In the genomic region with DNA sequence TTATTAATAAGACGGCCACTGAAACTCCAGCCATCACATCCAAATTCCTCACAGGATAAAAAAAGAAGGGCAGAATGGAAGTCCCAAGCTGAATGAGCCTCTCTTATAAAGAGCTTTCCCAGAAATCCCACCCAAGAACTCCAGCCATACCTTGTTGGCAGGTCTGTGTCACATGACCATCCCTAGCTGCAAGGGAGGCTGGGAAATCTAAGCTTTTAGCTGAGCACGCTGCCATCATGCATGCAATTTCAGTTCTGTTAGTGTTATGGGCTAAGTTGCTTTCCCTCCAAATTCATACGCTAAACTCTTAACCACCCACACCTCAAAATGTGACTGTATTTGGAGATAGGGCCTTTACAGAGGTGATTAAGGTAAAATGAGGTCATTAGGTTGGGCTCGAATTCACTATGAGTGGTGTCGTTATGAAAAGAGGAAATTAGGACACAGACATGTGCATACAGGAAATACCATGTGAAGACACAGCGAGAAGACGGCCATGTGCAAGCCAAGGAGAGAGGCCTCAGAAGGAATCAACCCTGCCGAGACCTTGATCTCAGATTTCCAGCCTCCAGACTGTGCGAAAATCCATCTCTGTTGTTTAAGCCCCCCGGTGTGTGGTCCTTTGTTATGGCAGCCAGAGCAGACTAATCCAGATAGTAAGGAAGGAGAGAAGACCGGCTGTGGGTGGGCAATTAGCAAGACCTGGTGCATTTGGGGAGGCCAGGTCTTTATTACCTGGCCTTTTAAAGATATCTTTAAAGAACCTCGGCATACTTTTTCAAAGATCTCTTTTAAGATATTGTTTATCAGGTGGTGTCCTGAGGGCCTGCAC, we compare ENCODE assay signal across 28 cellular contexts.
DNase-seq lines count a peak whose midpoint lies in the region; ATAC-seq and TF ChIP-seq lines count a peak whose summit lies in the region.
"Had no signal": no experiment of that assay in that cellular context is flagged by ENCODE, and none has a peak within 500 bp of the region (broad histone marks: within the 10 kb centered on the region; RNA-seq: fewer than 3 reads in every experiment).

No MANE protein-coding gene starts in this region.

- no peak overlapping the region for H2BK5ac ChIP-seq in H9 (ENCODE audit: insufficient read length, low read length)

- CTCF ChIA-PET in CD8-positive, alpha-beta T cell (lab: Charles Lee), result no interaction called here

- H4K8ac ChIP-seq in H9 (replicated peaks; ENCODE audit: insufficient read length, low read depth, low read length), result no peak overlapping the region

- no peaks in the 10 kb centered on the region for H3K79me1 ChIP-seq in H9 (ENCODE audit: insufficient read depth, low read depth, low read length, poor library complexity, severe bottlenecking)

- intact Hi-C loops in CD8-positive, alpha-beta T cell (cut with DNase I, micrococcal nuclease), result loop anchor here (10.0 kb wide), 2 partner anchors 75 to 965 kb away; no protein-coding TSS in a partner anchor

- H4K91ac ChIP-seq in H9 (ENCODE audit: insufficient read length, low read depth, low read length), result no peak overlapping the region

- no peak overlapping the region for H2AFZ ChIP-seq in H9 (ENCODE audit: low read length)
- H2AFZ ChIP-seq in OCI-LY1 (ENCODE audit: low read length), result no peak overlapping the region

- H3K27me3 Mint-ChIP-seq in CD8-positive, alpha-beta T cell (ENCODE audit: low read depth), result no peaks in the 10 kb centered on the region
- peaks cover 2% of the 10 kb centered on the region for H3K27me3 Mint-ChIP-seq in H9 (ENCODE audit: low read depth)
- H3K27me3 Mint-ChIP-seq in activated T-cell treated with anti-CD3 and anti-CD28 coated beads, Interleukin-2, amount 50 U/mL, for 72 hours (ENCODE audit: low read depth), result no peaks in the 10 kb centered on the region
- H3K27me3 Mint-ChIP-seq: activated CD4-positive, alpha-beta T cell treated with anti-CD3 and anti-CD28 coated beads, Interleukin-2, amount 10 ng/mL, durations not matched to agents 24 days and 14 days had no signal

- no peak overlapping the region for H2AK5ac ChIP-seq in H9 (ENCODE audit: insufficient read length, low read length)

- H3K4ac ChIP-seq in H9 (ENCODE audit: low read depth, low read length), result no peak overlapping the region

- H3K36me3 Mint-ChIP-seq in CD8-positive, alpha-beta T cell, result no peaks in the 10 kb centered on the region
- H3K36me3 Mint-ChIP-seq in H9 (ENCODE audit: insufficient read depth in 1 of 3, low read depth in 3 of 3), result peaks cover 2 to 14% (median 10%) of the 10 kb centered on the region in 3 experiments; a peak in 6 of 7 replicates
- peaks cover 0 to 3% of the 10 kb centered on the region in 2 donors for H3K36me3 Mint-ChIP-seq in activated T-cell treated with anti-CD3 and anti-CD28 coated beads, Interleukin-2, amount 50 U/mL, for 72 hours (ENCODE audit: insufficient read depth in 2 of 2)

- no peak overlapping the region for H2BK12ac ChIP-seq in H9 (ENCODE audit: insufficient read length, low read depth, low read length)

- peaks cover 11% of the 10 kb centered on the region for H3K4me1 Mint-ChIP-seq in CD8-positive, alpha-beta T cell (ENCODE audit: low read depth)
- H3K4me1 Mint-ChIP-seq in H9, result peaks cover 30 to 38% of the 10 kb centered on the region in 2 experiments
- H3K4me1 Mint-ChIP-seq in activated T-cell treated with anti-CD3 and anti-CD28 coated beads, Interleukin-2, amount 50 U/mL, for 72 hours (ENCODE audit: low read depth), result peaks cover 28% of the 10 kb centered on the region

- no peak overlapping the region for H4K5ac ChIP-seq in H9 (ENCODE audit: insufficient read length, low read depth, low read length)

- no peak overlapping the region for H3K9ac ChIP-seq in H9 (ENCODE audit: extremely low read depth, insufficient read length, low read length)
- no peak overlapping the region for H3K9ac ChIP-seq in OCI-LY1 (ENCODE audit: low read length)
- H3K9ac ChIP-seq: BLaER1 treated with 17β-estradiol and CSF1 and Interleukin-3, amounts not matched to agents 10 nM and 100 nM had no signal

- H3K9me2 ChIP-seq in OCI-LY1 (ENCODE audit: low read depth, low read length), result no peaks in the 10 kb centered on the region

- ATAC-seq in CD8-positive, alpha-beta T cell, result no peak
- ATAC-seq in GM21737 (IDR thresholded peaks at IDR 0.05; ENCODE audit: unreplicated experiment), result no peak
- ATAC-seq in activated T-cell treated with anti-CD3 and anti-CD28 coated beads, Interleukin-2, amount 50 U/mL, for 72 hours (replicated peaks in 1 of 2), result no peak
- ATAC-seq: activated T-cell treated with anti-CD3 and anti-CD28 coated beads, Interleukin-2, amount 50 U/mL, for 4 hours; left lung had no signal

- no peak overlapping the region for H3K4me3 ChIP-seq in CD8-positive, alpha-beta T cell (ENCODE audit: low read depth, low read length)
- no peak overlapping the region for H3K4me3 ChIP-seq in OCI-LY1 (ENCODE audit: low read depth, low read length, poor library complexity, severe bottlenecking)
- H3K4me3 ChIP-seq: left lung, MG63, prostate gland, SK-N-MC had no signal

- no peaks in the 10 kb centered on the region for H3K27me3 ChIP-seq in CD8-positive, alpha-beta T cell (ENCODE audit: insufficient read depth, low read length)
- H3K27me3 ChIP-seq in H9 (ENCODE audit: insufficient read depth, low read length) (no peaks in the 10 kb centered on the region), OCI-LY1 (ENCODE audit: insufficient read depth, low read length) (no peaks in the 10 kb centered on the region)
- H3K27me3 ChIP-seq: BLaER1 treated with 17β-estradiol and CSF1 and Interleukin-3, amounts not matched to agents 10 nM and 100 nM; brain microvascular endothelial cell; left lung; MG63 had no signal

- no peak overlapping the region for H3K14ac ChIP-seq in H9 (ENCODE audit: insufficient read depth, low read length)

- H3K23ac ChIP-seq in H9 (ENCODE audit: insufficient read length, low read depth, low read length), result no peak overlapping the region

- no peak overlapping the region for H2BK120ac ChIP-seq in H9 (ENCODE audit: low read depth, low read length, poor library complexity, severe bottlenecking)

- H2BK20ac ChIP-seq in H9 (ENCODE audit: low read depth, low read length, poor library complexity, severe bottlenecking), result no peak overlapping the region

- no peaks in the 10 kb centered on the region for H4K20me1 ChIP-seq in H9 (ENCODE audit: control insufficient read depth, insufficient read depth, insufficient read length)
- no peaks in the 10 kb centered on the region for H4K20me1 ChIP-seq in OCI-LY1 (ENCODE audit: insufficient read depth, low read length)
- H4K20me1 ChIP-seq: BLaER1 treated with 17β-estradiol and CSF1 and Interleukin-3, amounts not matched to agents 10 nM and 100 nM had no signal

- H3K23me2 ChIP-seq in H9 (ENCODE audit: insufficient read length, low read depth, low read length, poor library complexity, severe bottlenecking), result no peaks in the 10 kb centered on the region

- no peak overlapping the region for H3T11ph ChIP-seq in H9 (ENCODE audit: low read length)

- H3K9me3 ChIP-seq in CD8-positive, alpha-beta T cell (ENCODE audit: low read length), result no peaks in the 10 kb centered on the region
- H3K9me3 ChIP-seq in H9 (ENCODE audit: control insufficient read depth, low read depth, low read length) (no peaks in the 10 kb centered on the region), OCI-LY1 (ENCODE audit: low read length) (no peaks in the 10 kb centered on the region)
- H3K9me3 ChIP-seq: left lung, MG63, prostate gland had no signal

- POLR2A ChIA-PET in CD8-positive, alpha-beta T cell (lab: Charles Lee), result no interaction called here

- no peaks in the 10 kb centered on the region for H3F3A ChIP-seq in OCI-LY1 (ENCODE audit: insufficient read depth, low read length)

- H3K18ac ChIP-seq in H9 (ENCODE audit: insufficient read length, low read depth, low read length), result no peak overlapping the region

- no peak overlapping the region for H2BK15ac ChIP-seq in H9 (ENCODE audit: low read depth, low read length)

- no peaks in the 10 kb centered on the region for H3K79me2 ChIP-seq in H9 (ENCODE audit: insufficient read depth, low read length)
- H3K79me2 ChIP-seq in OCI-LY1 (ENCODE audit: insufficient read depth, low read length), result no peaks in the 10 kb centered on the region

- H3K27ac Mint-ChIP-seq in CD8-positive, alpha-beta T cell, result peak overlapping the region; percentile 55
- peak overlapping the region in 2 of 3 experiments; percentile 57 to 86; a peak in 3 of 7 replicates for H3K27ac Mint-ChIP-seq in H9
- no peak overlapping the region for H3K27ac Mint-ChIP-seq in activated T-cell treated with anti-CD3 and anti-CD28 coated beads, Interleukin-2, amount 50 U/mL, for 72 hours
- H3K27ac Mint-ChIP-seq: activated CD4-positive, alpha-beta T cell treated with anti-CD3 and anti-CD28 coated beads, Interleukin-2, amount 10 ng/mL, durations not matched to agents 24 days and 14 days; activated naive CD4-positive, alpha-beta T cell treated with anti-CD3 and anti-CD28 coated beads for 36 hours had no signal

- H3K4me2 ChIP-seq in H9 (ENCODE audit: insufficient read depth, insufficient read length, low read length) (no peak overlapping the region), OCI-LY1 (ENCODE audit: low read length) (no peak overlapping the region)

- no peak overlapping the region for H3K4me3 Mint-ChIP-seq in CD8-positive, alpha-beta T cell
- no peak overlapping the region; a peak in 1 of 5 replicates for H3K4me3 Mint-ChIP-seq in H9
- no peak overlapping the region for H3K4me3 Mint-ChIP-seq in activated T-cell treated with anti-CD3 and anti-CD28 coated beads, Interleukin-2, amount 50 U/mL, for 72 hours
- H3K4me3 Mint-ChIP-seq: activated CD4-positive, alpha-beta T cell treated with anti-CD3 and anti-CD28 coated beads, Interleukin-2, amount 10 ng/mL, durations not matched to agents 24 days and 14 days; activated naive CD4-positive, alpha-beta T cell treated with anti-CD3 and anti-CD28 coated beads for 36 hours; activated T-cell treated with anti-CD3 and anti-CD28 coated beads, Interleukin-2, amount 50 U/mL, for 4 hours had no signal

- no peak for DNase-seq in CD8-positive, alpha-beta T cell
- peak; percentile 55 for DNase-seq in H9
- DNase-seq in islet precursor cell, result peak; percentile 60
- DNase-seq in activated CD8-positive, alpha-beta memory T cell treated with anti-CD3 and anti-CD28 coated beads, Interleukin-2, amount 50 U/mL, for 4 hours, result no peak
- DNase-seq in activated T-cell treated with anti-CD3 and anti-CD28 coated beads, Interleukin-2, amount 50 U/mL, for 72 hours, result no peak
- no peak for DNase-seq in GM03348 (ENCODE audit: low spot score)
- DNase-seq: activated CD4-positive, alpha-beta T cell treated with anti-CD3 and anti-CD28 coated beads, Interleukin-2, amount 10 ng/mL, durations not matched to agents 24 days and 14 days; activated naive CD4-positive, alpha-beta T cell treated with anti-CD3 and anti-CD28 coated beads for 36 hours; activated T-cell treated with anti-CD3 and anti-CD28 coated beads, Interleukin-2, amount 50 U/mL, for 4 hours; amniotic stem cell; brain microvascular endothelial cell; Calu3; DMS79 treated with DMSO at 0.1 percent for 48 hours; hypothalamus; left lung; MG63; NCI-H510A treated with DMSO at 0.1 percent for 48 hours; NK-92 treated with Interleukin-12 subunit alpha and Interleukin-12 subunit beta, amount 100 ng/mL, for 24 hours; RPMI8226; stimulated activated CD4-positive, alpha-beta T cell treated with anti-CD3 and anti-CD28 coated beads, Interleukin-4, amount 100 ng/mL, for 4 hours; stimulated activated naive CD4-positive, alpha-beta T cell; T-helper 2 cell had no signal

- no peak overlapping the region for H3K27ac ChIP-seq in CD8-positive, alpha-beta T cell (ENCODE audit: low read depth, low read length)
- no peak overlapping the region for H3K27ac ChIP-seq in H9 (ENCODE audit: insufficient read length, low read depth, low read length)
- H3K27ac ChIP-seq in OCI-LY1 (ENCODE audit: low read depth, low read length, poor library complexity, severe bottlenecking), result peak overlapping the region; percentile 30
- H3K27ac ChIP-seq: brain microvascular endothelial cell, left lung, prostate gland, SK-N-MC, VCaP had no signal

- no peak overlapping the region for H3K56ac ChIP-seq in H9 (ENCODE audit: insufficient read length, low read depth, low read length)

- H3K4me1 ChIP-seq in CD8-positive, alpha-beta T cell (ENCODE audit: insufficient read depth, low read length), result no peaks in the 10 kb centered on the region
- H3K4me1 ChIP-seq in H9 (ENCODE audit: insufficient read depth, low read length) (peaks cover 8% of the 10 kb centered on the region), OCI-LY1 (ENCODE audit: insufficient read depth, low read length, severe bottlenecking) (peaks cover 31% of the 10 kb centered on the region)
- H3K4me1 ChIP-seq: left lung, prostate gland had no signal

- no CpG with 5 or more reads among the region's 12 CpGs for WGBS in H9 (ENCODE audit: extremely low coverage, insufficient read length, low lambda C conversion rate)

- no peaks in the 10 kb centered on the region for H3K9me3 Mint-ChIP-seq in CD8-positive, alpha-beta T cell
- H3K9me3 Mint-ChIP-seq in H9, result peaks cover 67 to 68% of the 10 kb centered on the region in 2 experiments
- H3K9me3 Mint-ChIP-seq in activated T-cell treated with anti-CD3 and anti-CD28 coated beads, Interleukin-2, amount 50 U/mL, for 72 hours, result peaks cover 3% of the 10 kb centered on the region in 2 donors
- H3K9me3 Mint-ChIP-seq: activated CD4-positive, alpha-beta T cell treated with anti-CD3 and anti-CD28 coated beads, Interleukin-2, amount 10 ng/mL, durations not matched to agents 24 days and 14 days; activated T-cell treated with anti-CD3 and anti-CD28 coated beads, Interleukin-2, amount 50 U/mL, for 4 hours had no signal

- no peaks in the 10 kb centered on the region for H3K36me3 ChIP-seq in CD8-positive, alpha-beta T cell (ENCODE audit: insufficient read depth, low read length)
- peaks cover 24% of the 10 kb centered on the region for H3K36me3 ChIP-seq in OCI-LY1 (ENCODE audit: insufficient read depth, low read length)
- H3K36me3 ChIP-seq: BLaER1 treated with 17β-estradiol and CSF1 and Interleukin-3, amounts not matched to agents 10 nM and 100 nM; brain microvascular endothelial cell; left lung; MG63; prostate gland had no signal

- no peak for TF ChIP-seq CTCF in CD8-positive, alpha-beta T cell (IDR thresholded peaks at IDR 0.05)
- TF ChIP-seq CTCF in H9 (conservative IDR thresholded peaks at IDR 0.05), result no peak
- TF ChIP-seq CTCF in OCI-LY1 (IDR thresholded peaks at IDR 0.05; ENCODE audit: low read length), result no peak

Comparison
In these comparisons a context has a peak if more than half of its experiments do, and no peak if none do; other contexts are left out.
1. DNase-seq: peak in H9 (single experiment) and islet precursor cell (single experiment); none in CD8-positive, alpha-beta T cell (0 of 7), activated CD8-positive, alpha-beta memory T cell treated with anti-CD3 and anti-CD28 coated beads, Interleukin-2, amount 50 U/mL, for 4 hours (single experiment), activated T-cell treated with anti-CD3 and anti-CD28 coated beads, Interleukin-2, amount 50 U/mL, for 72 hours (0 of 2) and GM03348 (single experiment).